ENCODE assay signal across 13 cellular contexts in the genomic region with DNA sequence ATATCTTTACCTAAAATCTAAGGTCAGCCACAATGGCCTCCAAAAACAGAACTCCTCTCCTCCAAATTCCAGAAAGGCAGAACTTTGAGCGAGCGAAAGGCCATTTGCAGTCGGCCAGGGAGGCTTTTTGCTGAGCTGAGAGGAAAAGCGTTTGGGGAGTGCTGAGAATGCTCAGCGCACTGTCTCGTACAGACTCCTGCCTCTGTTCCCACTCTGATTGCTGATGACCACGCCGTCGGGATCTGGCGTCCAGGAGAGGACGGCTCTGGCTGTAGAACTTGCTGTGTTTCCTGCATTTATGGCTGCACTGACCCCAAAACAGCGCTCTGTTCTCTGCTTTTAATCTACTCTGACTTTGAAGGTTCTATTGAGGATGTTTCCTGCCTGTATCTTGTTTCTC.
DNase-seq lines count a peak whose midpoint lies in the region; ATAC-seq and TF ChIP-seq lines count a peak whose summit lies in the region.
"Had no signal": no experiment of that assay in that cellular context is flagged by ENCODE, and none has a peak within 500 bp of the region (broad histone marks: within the 10 kb centered on the region; RNA-seq: fewer than 3 reads in every experiment).

No MANE protein-coding gene starts in this region.

- H3K27ac ChIP-seq in BLaER1 treated with 17β-estradiol and CSF1 and Interleukin-3, amounts not matched to agents 10 nM and 100 nM: peak overlapping the region; percentile 57 to 87 (median 76); a peak in 21 of 22 replicates
- H3K27ac ChIP-seq in GM23338 (ENCODE audit: low read depth): no peak overlapping the region
- H3K27ac ChIP-seq in right lobe of liver: peak overlapping the region in 2 of 3 donors; percentile 21 to 40
- H3K27ac ChIP-seq in mesendoderm (ENCODE audit: low read depth, low read length): no peak overlapping the region

- H3K4me1 Mint-ChIP-seq in GM23338: peaks cover 7% of the 10 kb centered on the region; the same call in 2 of the 3 replicates
- peaks cover 27% of the 10 kb centered on the region for H3K4me1 Mint-ChIP-seq in stimulated activated effector memory CD8-positive, alpha-beta T cell treated with anti-CD3 and anti-CD28 coated beads, Interleukin-12 subunit alpha, Interleukin-12 subunit beta, amount 100 ng/mL, for 72 hours

- H3F3A ChIP-seq in GM23338 (replicated peaks; ENCODE audit: low read depth): no peaks in the 10 kb centered on the region

- H3K4me2 ChIP-seq in BLaER1 treated with 17β-estradiol and CSF1 and Interleukin-3, amounts not matched to agents 10 nM and 100 nM: peak overlapping the region; percentile 88 to 98 (median 91)
- H3K4me2 ChIP-seq in GM23338: no peak overlapping the region
- H3K4me2 ChIP-seq in mesendoderm (ENCODE audit: low read length): no peak overlapping the region

- in situ Hi-C loops in KBM-7 (cut with MboI; ENCODE audit: low pct_unique_long_range_greater_than_20kb, low sequenced_read_pairs): no loop called here

- no peak overlapping the region for H4K8ac ChIP-seq in mesendoderm (ENCODE audit: low read depth, low read length)

- no peak overlapping the region for H3K56ac ChIP-seq in mesendoderm (ENCODE audit: low read length)

- H3K4me3 Mint-ChIP-seq in GM23338: no peak overlapping the region
- H3K4me3 Mint-ChIP-seq in stimulated activated effector memory CD8-positive, alpha-beta T cell treated with anti-CD3 and anti-CD28 coated beads, Interleukin-12 subunit alpha, Interleukin-12 subunit beta, amount 100 ng/mL, for 72 hours: peak overlapping the region; percentile 55

- H3K36me3 ChIP-seq in BLaER1 treated with 17β-estradiol and CSF1 and Interleukin-3, amounts not matched to agents 10 nM and 100 nM: no peaks in the 10 kb centered on the region
- no peaks in the 10 kb centered on the region for H3K36me3 ChIP-seq in GM23338 (ENCODE audit: insufficient read depth)
- H3K36me3 ChIP-seq in right lobe of liver: no peaks in the 10 kb centered on the region
- H3K36me3 ChIP-seq in mesendoderm (ENCODE audit: control insufficient read depth, insufficient read depth, low read length): no peaks in the 10 kb centered on the region

- H3K23ac ChIP-seq in mesendoderm (ENCODE audit: low read length): no peak overlapping the region

- no peaks in the 10 kb centered on the region for H3K79me2 ChIP-seq in GM23338 (replicated peaks; ENCODE audit: insufficient read depth)
- H3K79me2 ChIP-seq in mesendoderm (ENCODE audit: control insufficient read depth, insufficient read depth, low read length): no peaks in the 10 kb centered on the region

- no peak overlapping the region for H3K27ac Mint-ChIP-seq in GM23338
- peak overlapping the region; percentile 55 for H3K27ac Mint-ChIP-seq in stimulated activated effector memory CD8-positive, alpha-beta T cell treated with anti-CD3 and anti-CD28 coated beads, Interleukin-12 subunit alpha, Interleukin-12 subunit beta, amount 100 ng/mL, for 72 hours

- DNase-seq in GM23338 (ENCODE audit: low spot score) (no peak), right lobe of liver (no peak), KBM-7 (no peak), mesendoderm (no peak), NCI-H146 treated with DMSO at 0.1 percent for 48 hours (lab: John Stamatoyannopoulos, UW; ENCODE audit: unreplicated experiment) (no peak)
- no peak for DNase-seq in stimulated activated effector memory CD8-positive, alpha-beta T cell treated with anti-CD3 and anti-CD28 coated beads, Interleukin-12 subunit alpha, Interleukin-12 subunit beta, amount 100 ng/mL, for 72 hours (ENCODE audit: low spot score in 2 of 2)
- DNase-seq: activated CD4-positive, CD25-positive, alpha-beta regulatory T cell; activated naive CD4-positive, alpha-beta T cell treated with anti-CD3 and anti-CD28 coated beads, Interleukin-2, amount 50 U/mL, for 16 hours; HCEC 1CT; NCI-H2081 treated with DMSO at 0.1 percent for 48 hours; NCI-H82; T-helper 1 cell had no signal

- no peak overlapping the region for H2BK5ac ChIP-seq in mesendoderm (ENCODE audit: low read length)

- no peaks in the 10 kb centered on the region for H3K9me3 ChIP-seq in BLaER1 treated with 17β-estradiol and CSF1 and Interleukin-3, amounts not matched to agents 10 nM and 100 nM (replicated peaks in 1 of 11)
- H3K9me3 ChIP-seq in right lobe of liver: no peaks in the 10 kb centered on the region

- H2BK120ac ChIP-seq in mesendoderm (ENCODE audit: low read depth, low read length): no peak overlapping the region

- H3K18ac ChIP-seq in mesendoderm (ENCODE audit: low read length): no peak overlapping the region

- intact Hi-C loops in right lobe of liver (cut with DNase I): no loop called here

- peaks cover 26 to 49% (median 33%) of the 10 kb centered on the region in 10 experiments for H3K4me1 ChIP-seq in BLaER1 treated with 17β-estradiol and CSF1 and Interleukin-3, amounts not matched to agents 10 nM and 100 nM
- H3K4me1 ChIP-seq in GM23338 (ENCODE audit: insufficient read depth) (no peaks in the 10 kb centered on the region), right lobe of liver (no peaks in the 10 kb centered on the region), mesendoderm (ENCODE audit: control insufficient read depth, low read depth, low read length) (no peaks in the 10 kb centered on the region)

- H3K27me3 Mint-ChIP-seq in GM23338 (ENCODE audit: insufficient read depth, low read depth, poor library complexity): no peaks in the 10 kb centered on the region

- H3K36me3 Mint-ChIP-seq in GM23338 (ENCODE audit: low read depth): no peaks in the 10 kb centered on the region
- H3K36me3 Mint-ChIP-seq in stimulated activated effector memory CD8-positive, alpha-beta T cell treated with anti-CD3 and anti-CD28 coated beads, Interleukin-12 subunit alpha, Interleukin-12 subunit beta, amount 100 ng/mL, for 72 hours: no peaks in the 10 kb centered on the region

- no peak overlapping the region for H4K5ac ChIP-seq in mesendoderm (ENCODE audit: low read length)

- no peaks in the 10 kb centered on the region for H4K20me1 ChIP-seq in BLaER1 treated with 17β-estradiol and CSF1 and Interleukin-3, amounts not matched to agents 10 nM and 100 nM
- no peaks in the 10 kb centered on the region for H4K20me1 ChIP-seq in GM23338 (replicated peaks; ENCODE audit: insufficient read depth)

- no peaks in the 10 kb centered on the region for H3K9me2 ChIP-seq in GM23338 (ENCODE audit: insufficient read depth)

- H2AK5ac ChIP-seq in mesendoderm (ENCODE audit: low read length): no peak overlapping the region

- H3K27me3 ChIP-seq in BLaER1 treated with 17β-estradiol and CSF1 and Interleukin-3, amounts not matched to agents 10 nM and 100 nM: peaks cover 0 to 27% (median 0%) of the 10 kb centered on the region in 11 experiments; a peak in 5 of 22 replicates
- H3K27me3 ChIP-seq in GM23338 (ENCODE audit: insufficient read depth) (no peaks in the 10 kb centered on the region), right lobe of liver (no peaks in the 10 kb centered on the region), mesendoderm (ENCODE audit: insufficient read depth, low read length, poor library complexity) (no peaks in the 10 kb centered on the region)

- no peak overlapping the region for H2BK15ac ChIP-seq in mesendoderm (replicated peaks; ENCODE audit: low read depth)

- no peak for TF ChIP-seq CTCF in GM23338 (conservative IDR thresholded peaks at IDR 0.05; ENCODE audit: low read depth in 2 of 2)
- no peak for TF ChIP-seq CTCF in right lobe of liver (IDR thresholded peaks at IDR 0.05)

- no peak for TF ChIP-seq POLR2A in right lobe of liver (IDR thresholded peaks at IDR 0.05)

- ATAC-seq in GM23338: no peak
- peak in 2 of 4 donors; percentile 15 to 47 for ATAC-seq in right lobe of liver
- ATAC-seq in stimulated activated effector memory CD8-positive, alpha-beta T cell treated with anti-CD3 and anti-CD28 coated beads, Interleukin-12 subunit alpha, Interleukin-12 subunit beta, amount 100 ng/mL, for 72 hours: no peak

- 11% methylated on average over 3 of the region's 12 CpGs for WGBS in right lobe of liver (ENCODE audit: insufficient coverage, low coverage, low lambda C conversion rate, missing lambda C conversion rate)
- WGBS in mesendoderm (ENCODE audit: extremely low coverage, insufficient coverage, low lambda C conversion rate): no CpG with 5 or more reads among the region's 12 CpGs

- H3K79me1 ChIP-seq in mesendoderm (ENCODE audit: low read length): no peaks in the 10 kb centered on the region

- peak overlapping the region; percentile 26 to 75 (median 65); a peak in 21 of 22 replicates for H3K9ac ChIP-seq in BLaER1 treated with 17β-estradiol and CSF1 and Interleukin-3, amounts not matched to agents 10 nM and 100 nM
- no peak overlapping the region for H3K9ac ChIP-seq in mesendoderm (ENCODE audit: low read length)

- no peaks in the 10 kb centered on the region for H3K9me3 Mint-ChIP-seq in GM23338
- no peaks in the 10 kb centered on the region for H3K9me3 Mint-ChIP-seq in stimulated activated effector memory CD8-positive, alpha-beta T cell treated with anti-CD3 and anti-CD28 coated beads, Interleukin-12 subunit alpha, Interleukin-12 subunit beta, amount 100 ng/mL, for 72 hours

- no peak overlapping the region for H3K4ac ChIP-seq in mesendoderm (ENCODE audit: low read depth, low read length)

- peak overlapping the region; percentile 81 for H2AFZ ChIP-seq in GM23338

- peak overlapping the region in 7 of 10 experiments; percentile 14 to 33 (median 28); a peak in 8 of 20 replicates for H3K4me3 ChIP-seq in BLaER1 treated with 17β-estradiol and CSF1 and Interleukin-3, amounts not matched to agents 10 nM and 100 nM
- H3K4me3 ChIP-seq in GM23338 (no peak overlapping the region), right lobe of liver (no peak overlapping the region), mesendoderm (ENCODE audit: low read length) (no peak overlapping the region)

TF ChIP-seq in GM23338, 12 proteins besides CTCF, POLR2A, EP300 and RAD21 (continues in another document):
- TF ChIP-seq ZNF114 (CRISPR knock-in tag; IDR thresholded peaks at IDR 0.05): no peak

Comparison
In these comparisons a context has a peak if more than half of its experiments do, and no peak if none do; other contexts are left out.
1. H3K27ac ChIP-seq: peak in BLaER1 treated with 17β-estradiol and CSF1 and Interleukin-3, amounts not matched to agents 10 nM and 100 nM (11 of 11) and right lobe of liver (2 of 3); none in GM23338 (single experiment) and mesendoderm (single experiment).
2. H3K4me2 ChIP-seq: peak in BLaER1 treated with 17β-estradiol and CSF1 and Interleukin-3, amounts not matched to agents 10 nM and 100 nM (11 of 11); none in GM23338 (single experiment) and mesendoderm (single experiment).
3. H3K4me3 ChIP-seq: peak in BLaER1 treated with 17β-estradiol and CSF1 and Interleukin-3, amounts not matched to agents 10 nM and 100 nM (7 of 10); none in GM23338 (single experiment), right lobe of liver (0 of 3) and mesendoderm (single experiment).